ENCODE assay signal across 6 cellular contexts in genomic region chr1:6198646-6199297, GRCh38. TPM values are rescaled to one million over a fixed set of nuclear protein-coding genes. Genes with fewer than 3 reads are reported as not detected.
DNase-seq lines count a peak whose midpoint lies in the region; ATAC-seq and TF ChIP-seq lines count a peak whose summit lies in the region.

No MANE protein-coding gene starts in this region.

- peaks cover 13% of the 10 kb centered on the region for H3K36me3 Mint-ChIP-seq in neural progenitor cell

- H3K36me3 ChIP-seq in breast epithelium (no peaks in the 10 kb centered on the region), neural progenitor cell (peaks cover 15% of the 10 kb centered on the region)

- no peaks in the 10 kb centered on the region for H3K9me3 ChIP-seq in breast epithelium
- no peaks in the 10 kb centered on the region for H3K9me3 ChIP-seq in neural progenitor cell (ENCODE audit: low read depth)

- H3K9me3 Mint-ChIP-seq in neural progenitor cell: no peaks in the 10 kb centered on the region

- intact Hi-C loops in breast epithelium (cut with DNase I; ENCODE audit: low total_unique reads): no loop called here

- peaks cover 53% of the 10 kb centered on the region for H4K20me1 ChIP-seq in neural progenitor cell (ENCODE audit: low read depth)

- H3K79me2 ChIP-seq in neural progenitor cell (ENCODE audit: low read depth): peaks cover 57% of the 10 kb centered on the region

- H3K27me3 ChIP-seq in breast epithelium (no peaks in the 10 kb centered on the region), neural progenitor cell (no peaks in the 10 kb centered on the region)

- H3K9ac ChIP-seq in neural progenitor cell: peak overlapping the region; percentile 92

- peaks cover 31% of the 10 kb centered on the region for H3K4me1 Mint-ChIP-seq in neural progenitor cell

- peak overlapping the region; percentile 93 for H3K4me2 ChIP-seq in neural progenitor cell

- no peak for TF ChIP-seq CTCF in breast epithelium (IDR thresholded peaks at IDR 0.05)
- TF ChIP-seq CTCF in neural progenitor cell (IDR thresholded peaks at IDR 0.05): no peak

- H3K4me1 ChIP-seq in breast epithelium: peaks cover 0 to 6% of the 10 kb centered on the region in 2 donors
- H3K4me1 ChIP-seq in neural progenitor cell: peaks cover 19% of the 10 kb centered on the region

- H3K4me3 ChIP-seq in breast epithelium (peak overlapping the region; percentile 96 to 99 (median 99)), neural progenitor cell (peak overlapping the region; percentile 84)

- DNase-seq in breast epithelium (ENCODE audit: low spot score in 2 of 2) (no peak), neural progenitor cell (ENCODE audit: low spot score) (no peak), NCI-H774 (lab: John Stamatoyannopoulos, UW) (no peak), NCI-H2227 treated with DMSO at 0.1 percent for 48 hours (lab: John Stamatoyannopoulos, UW) (no peak)

- peak overlapping the region; percentile 79 to 83 for H3K27ac ChIP-seq in breast epithelium
- H3K27ac ChIP-seq in neural progenitor cell: peak overlapping the region; percentile 18

- H3K4me3 Mint-ChIP-seq in neural progenitor cell: peak overlapping the region; percentile 92

- ATAC-seq in GM18502 (IDR thresholded peaks at IDR 0.05; ENCODE audit: poor library complexity, unreplicated experiment) (peak; percentile 31), HG03159 (IDR thresholded peaks at IDR 0.05; ENCODE audit: unreplicated experiment) (peak; percentile 25)

- H3K27me3 Mint-ChIP-seq in neural progenitor cell (ENCODE audit: insufficient read depth, low read depth): peaks cover 4% of the 10 kb centered on the region

- peak overlapping the region; percentile 58 for H3K27ac Mint-ChIP-seq in neural progenitor cell

- no peak for TF ChIP-seq POLR2A in breast epithelium (IDR thresholded peaks at IDR 0.05)

- no peak overlapping the region for H2AFZ ChIP-seq in neural progenitor cell (replicated peaks)

- peaks cover 19% of the 10 kb centered on the region for H3F3A ChIP-seq in neural progenitor cell (ENCODE audit: low read depth)

RNA-seq across cellular contexts. Expression of gene RPL22, which starts 0.6 kb away (rescaled TPM):
- total RNA-seq in breast epithelium: 100 to 1,000 TPM; 210 to 329 (median 306) TPM
- total RNA-seq in neural progenitor cell (ENCODE audit: low replicate concordance): 261 and 410 TPM in 2 replicates

RNA-seq across cellular contexts. Expression of gene RNF207, which starts 7.1 kb away (rescaled TPM):
- total RNA-seq in breast epithelium: 10 to 100 TPM in 2 of 3 donors, 1 to 10 TPM in 1; 2.7 to 32.4 (median 29.9) TPM
- total RNA-seq in neural progenitor cell (ENCODE audit: low replicate concordance): 3.1 and 5.9 TPM in 2 replicates

RNA-seq across cellular contexts. Expression of gene CHD5, which starts 18.7 kb away (rescaled TPM):
- under 1 TPM; under 0.01 to 0.33 (median 0.15) TPM for total RNA-seq in breast epithelium
- 0.17 and 0.22 TPM in 2 replicates for total RNA-seq in neural progenitor cell (ENCODE audit: low replicate concordance)

RNA-seq across cellular contexts. Expression of gene ICMT, which starts 37.0 kb away (rescaled TPM):
- total RNA-seq in breast epithelium (10 to 100 TPM; 54.0 to 61.6 (median 54.7) TPM), neural progenitor cell (ENCODE audit: low replicate concordance) (88.4 and 118 TPM in 2 replicates)

RNA-seq across cellular contexts. Expression of gene HES3, which starts 45.2 kb away (rescaled TPM):
- not detected for total RNA-seq in breast epithelium
- 5.5 and 22.2 TPM in 2 replicates for total RNA-seq in neural progenitor cell (ENCODE audit: low replicate concordance)
